ENCODE assay signal across 16 cellular contexts in the genomic region with DNA sequence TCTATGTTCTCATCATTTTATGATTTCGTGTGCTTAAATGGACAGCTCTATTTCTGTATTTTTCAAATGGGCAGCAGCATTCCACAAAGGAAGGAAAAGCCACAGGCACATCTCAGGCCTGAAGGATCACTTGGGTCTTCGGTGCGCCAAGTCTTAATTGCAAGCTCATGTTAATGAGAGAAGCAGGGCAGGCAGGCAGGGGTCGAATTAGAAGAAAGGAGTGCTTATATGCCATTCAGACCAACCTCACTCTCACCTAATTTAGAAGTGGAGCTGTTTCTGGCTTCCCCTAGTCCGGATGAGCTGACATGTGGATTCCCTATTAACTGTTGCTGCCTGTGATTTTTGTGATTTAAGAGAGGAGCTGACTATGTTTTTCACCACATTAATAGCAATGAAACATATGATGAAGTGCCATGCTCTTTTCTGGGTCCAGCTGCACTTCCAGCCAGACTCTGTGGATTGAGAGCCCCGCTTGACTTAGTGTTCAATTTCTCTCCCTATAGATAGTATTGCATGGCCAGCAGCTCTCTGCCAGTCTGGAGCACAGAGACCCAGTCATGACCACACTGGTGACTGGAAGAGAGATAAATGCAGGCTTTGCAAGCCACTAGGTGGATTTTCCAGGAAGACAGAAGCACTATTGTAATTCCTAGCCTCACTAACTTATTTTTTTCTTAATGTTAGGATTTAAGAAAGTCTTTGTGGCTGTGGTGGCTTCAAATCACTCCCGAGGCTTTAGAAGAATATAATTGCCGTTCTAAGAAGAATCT.
DNase-seq lines count a peak whose midpoint lies in the region; ATAC-seq lines count a peak whose summit lies in the region.
"Had no signal": no experiment of that assay in that cellular context is flagged by ENCODE, and none has a peak within 500 bp of the region (broad histone marks: within the 10 kb centered on the region; RNA-seq: fewer than 3 reads in every experiment).

No MANE protein-coding gene starts in this region.

- DNase-seq in RPMI7951 (ENCODE audit: low read depth) (peak; percentile 29), globus pallidus (ENCODE audit: low spot score) (peak; percentile 21), pons (ENCODE audit: low spot score) (peak; percentile 61), mesenteric fat pad (ENCODE audit: low spot score) (no peak)
- DNase-seq in natural killer cell treated with Interleukin-12 subunit alpha and Interleukin-12 subunit beta and Interleukin-15 and Interleukin-18, amount 100 ng/mL, for 72 hours (ENCODE audit: low spot score): no peak
- DNase-seq: CD4-positive, CD25-positive, alpha-beta regulatory T cell; KBM-7; NCI-H1048; NCI-H226; NCI-H526; RPMI8226 had no signal

- H3K36me3 ChIP-seq in KOPT-K1 (ENCODE audit: insufficient read depth, low read length): no peaks in the 10 kb centered on the region
- H3K36me3 ChIP-seq: HAP-1 had no signal

- H3K27me3 Mint-ChIP-seq in natural killer cell treated with Interleukin-12 subunit alpha and Interleukin-12 subunit beta and Interleukin-15 and Interleukin-18, amount 100 ng/mL, for 72 hours: no peaks in the 10 kb centered on the region
- H3K27me3 Mint-ChIP-seq: B cell; CD4-positive, CD25-positive, alpha-beta regulatory T cell had no signal

- H3K27ac ChIP-seq in KOPT-K1 (ENCODE audit: low read depth, low read length, poor library complexity, severe bottlenecking): peak overlapping the region; percentile 28
- H3K27ac ChIP-seq: HL-60 had no signal

- no peaks in the 10 kb centered on the region for H3K9me3 ChIP-seq in KOPT-K1 (ENCODE audit: insufficient read depth, low read length, poor library complexity, severe bottlenecking)
- H3K9me3 ChIP-seq: HAP-1 had no signal

- H3K4me3 Mint-ChIP-seq in natural killer cell treated with Interleukin-12 subunit alpha and Interleukin-12 subunit beta and Interleukin-15 and Interleukin-18, amount 100 ng/mL, for 72 hours: no peak overlapping the region
- H3K4me3 Mint-ChIP-seq: B cell had no signal

- no peaks in the 10 kb centered on the region for H3K36me3 Mint-ChIP-seq in natural killer cell treated with Interleukin-12 subunit alpha and Interleukin-12 subunit beta and Interleukin-15 and Interleukin-18, amount 100 ng/mL, for 72 hours
- H3K36me3 Mint-ChIP-seq: CD4-positive, CD25-positive, alpha-beta regulatory T cell had no signal

- H3K9me3 Mint-ChIP-seq in natural killer cell treated with Interleukin-12 subunit alpha and Interleukin-12 subunit beta and Interleukin-15 and Interleukin-18, amount 100 ng/mL, for 72 hours: peaks cover 15% of the 10 kb centered on the region

- H3K4me1 Mint-ChIP-seq in natural killer cell treated with Interleukin-12 subunit alpha and Interleukin-12 subunit beta and Interleukin-15 and Interleukin-18, amount 100 ng/mL, for 72 hours (ENCODE audit: low read depth in 2 of 2): no peaks in the 10 kb centered on the region
- H3K4me1 Mint-ChIP-seq: B cell; CD4-positive, CD25-positive, alpha-beta regulatory T cell had no signal

- H3K27ac Mint-ChIP-seq in natural killer cell treated with Interleukin-12 subunit alpha and Interleukin-12 subunit beta and Interleukin-15 and Interleukin-18, amount 100 ng/mL, for 72 hours: no peak overlapping the region
- H3K27ac Mint-ChIP-seq: B cell had no signal

- no peak for ATAC-seq in HG02852 (IDR thresholded peaks at IDR 0.05; ENCODE audit: unreplicated experiment)
- ATAC-seq in natural killer cell treated with Interleukin-12 subunit alpha and Interleukin-12 subunit beta and Interleukin-15 and Interleukin-18, amount 100 ng/mL, for 72 hours: no peak

Comparison
In these comparisons a context has a peak if more than half of its experiments do, and no peak if none do; other contexts are left out.
1. DNase-seq: peak in RPMI7951 (single experiment), globus pallidus (single experiment) and pons (single experiment); none in mesenteric fat pad (single experiment) and natural killer cell treated with Interleukin-12 subunit alpha and Interleukin-12 subunit beta and Interleukin-15 and Interleukin-18, amount 100 ng/mL, for 72 hours (single experiment).